Comparison of ENCODE assay signal across 8 cellular contexts in genomic region chrX:130165181-130165702, GRCh38. TPM values are rescaled to one million over a fixed set of nuclear protein-coding genes. Genes with fewer than 3 reads are reported as not detected.
DNase-seq lines count a peak whose midpoint lies in the region; ATAC-seq, FAIRE-seq and TF ChIP-seq lines count a peak whose summit lies in the region.

No MANE protein-coding gene starts in this region.

- no peaks in the 10 kb centered on the region for H3K36me3 ChIP-seq in BLaER1
- H3K36me3 ChIP-seq in kidney (ENCODE audit: control insufficient read depth in 1 of 2, insufficient read depth in 2 of 2, low read length in 2 of 2): no peaks in the 10 kb centered on the region

- H3K27ac Mint-ChIP-seq in stimulated activated naive CD8-positive, alpha-beta T cell treated with anti-CD3 and anti-CD28 coated beads, Interleukin-15, Interleukin-2, amounts not matched to agents 100 ng/mL and 50 ng/mL, for 24 hours: peak overlapping the region; percentile 96

- no peaks in the 10 kb centered on the region for H3K9me3 Mint-ChIP-seq in stimulated activated naive CD8-positive, alpha-beta T cell treated with anti-CD3 and anti-CD28 coated beads, Interleukin-15, Interleukin-2, amounts not matched to agents 100 ng/mL and 50 ng/mL, for 24 hours

- peak; percentile 13 for ATAC-seq in HG03378 (IDR thresholded peaks at IDR 0.05; ENCODE audit: unreplicated experiment)
- ATAC-seq in HG02588 (IDR thresholded peaks at IDR 0.05; ENCODE audit: unreplicated experiment): no peak
- no peak for ATAC-seq in HG03439 (IDR thresholded peaks at IDR 0.05; ENCODE audit: unreplicated experiment)

- H3K9ac ChIP-seq in BLaER1: peak overlapping the region; percentile 82
- peak overlapping the region; percentile 33 to 84 for H3K9ac ChIP-seq in kidney (ENCODE audit: low read length in 2 of 2)

- H3K9me3 ChIP-seq in BLaER1 (0 out of 2 replicates have a peak, but pooled peaks cover 3% of the 10 kb centered on the region), kidney (ENCODE audit: control insufficient read depth in 1 of 2, low read length in 2 of 2) (no peaks in the 10 kb centered on the region)

- H3K27me3 Mint-ChIP-seq in stimulated activated naive CD8-positive, alpha-beta T cell treated with anti-CD3 and anti-CD28 coated beads, Interleukin-15, Interleukin-2, amounts not matched to agents 100 ng/mL and 50 ng/mL, for 24 hours: no peaks in the 10 kb centered on the region

- H3K27ac ChIP-seq in BLaER1 (peak overlapping the region; percentile 77), angular gyrus (ENCODE audit: low read depth, low read length) (peak overlapping the region; percentile 55), kidney (ENCODE audit: low read depth in 2 of 2, low read length in 2 of 2) (peak overlapping the region; percentile 78 to 96)

- no peak for TF ChIP-seq CTCF in kidney (IDR thresholded peaks at IDR 0.05; ENCODE audit: borderline replicate concordance, extremely low read depth, insufficient read depth)

- H3K36me3 Mint-ChIP-seq in stimulated activated naive CD8-positive, alpha-beta T cell treated with anti-CD3 and anti-CD28 coated beads, Interleukin-15, Interleukin-2, amounts not matched to agents 100 ng/mL and 50 ng/mL, for 24 hours (ENCODE audit: low read depth): peaks cover 9% of the 10 kb centered on the region

- H3K4me1 Mint-ChIP-seq in stimulated activated naive CD8-positive, alpha-beta T cell treated with anti-CD3 and anti-CD28 coated beads, Interleukin-15, Interleukin-2, amounts not matched to agents 100 ng/mL and 50 ng/mL, for 24 hours (ENCODE audit: low read depth): peaks cover 39% of the 10 kb centered on the region

- H3K4me3 ChIP-seq in BLaER1: peak overlapping the region; percentile 76
- peak overlapping the region; percentile 84 to 89 for H3K4me3 ChIP-seq in kidney (ENCODE audit: low read length in 2 of 2)

- H4K20me1 ChIP-seq in BLaER1: peaks cover 16% of the 10 kb centered on the region; the same call in 1 of the 2 replicates

- no peak for FAIRE-seq in kidney (lab: Jason Lieb, UNC)

- peaks cover 58% of the 10 kb centered on the region for H3K27me3 ChIP-seq in BLaER1

- no peak for DNase-seq in kidney
- no peak for DNase-seq in cerebellar nuclear complex (lab: John Stamatoyannopoulos, UW)

- H3K4me1 ChIP-seq in BLaER1: peaks cover 24% of the 10 kb centered on the region
- H3K4me1 ChIP-seq in kidney (ENCODE audit: control insufficient read depth in 1 of 2, insufficient read depth in 1 of 2, low read depth in 1 of 2, low read length in 2 of 2): peaks cover 0 to 2% of the 10 kb centered on the region in 2 donors

- H3K4me2 ChIP-seq in BLaER1: peak overlapping the region; percentile 68

- intact Hi-C loops in kidney (cut with DNase I): no loop called here

- peak overlapping the region; percentile 97 for H3K4me3 Mint-ChIP-seq in stimulated activated naive CD8-positive, alpha-beta T cell treated with anti-CD3 and anti-CD28 coated beads, Interleukin-15, Interleukin-2, amounts not matched to agents 100 ng/mL and 50 ng/mL, for 24 hours

RNA-seq across cellular contexts. Expression of gene AIFM1, which starts 0.4 kb away (rescaled TPM):
- total RNA-seq in kidney: 55.0 TPM
- 255 TPM for polyA plus RNA-seq in kidney (ENCODE audit: insufficient read depth, low read depth, low replicate concordance)

RNA-seq across cellular contexts. Expression of gene RAB33A, which starts 6.5 kb away (rescaled TPM):
- 2.9 TPM for total RNA-seq in kidney
- not detected for polyA plus RNA-seq in kidney (ENCODE audit: insufficient read depth, low read depth, low replicate concordance)

RNA-seq across cellular contexts. Expression of gene ELF4, which starts 54.9 kb away (rescaled TPM):
- total RNA-seq in kidney: 18.0 TPM
- 2.6 TPM for polyA plus RNA-seq in kidney (ENCODE audit: insufficient read depth, low read depth, low replicate concordance)
